Comparison of ENCODE assay signal across 13 cellular contexts in genomic region chr14:100096656-100097055, GRCh38. TPM values are rescaled to one million over a fixed set of nuclear protein-coding genes. Genes with fewer than 3 reads are reported as not detected.
DNase-seq lines count a peak whose midpoint lies in the region; ATAC-seq, FAIRE-seq and TF ChIP-seq lines count a peak whose summit lies in the region.
"Had no signal": no experiment of that assay in that cellular context is flagged by ENCODE, and none has a peak within 500 bp of the region (broad histone marks: within the 10 kb centered on the region; RNA-seq: fewer than 3 reads in every experiment).

No MANE protein-coding gene starts in this region.

- H3K4me3 ChIP-seq in IMR-90 (ENCODE audit: insufficient read depth, low read depth, low read length) (no peak overlapping the region), keratinocyte (ENCODE audit: control insufficient read depth in 2 of 3, extremely low read depth in 1 of 3, insufficient read depth in 2 of 3, low read depth in 1 of 3, low read length in 3 of 3) (no peak overlapping the region)

- no peaks in the 10 kb centered on the region for H4K20me1 ChIP-seq in IMR-90 (ENCODE audit: insufficient read depth, low read length)
- no peaks in the 10 kb centered on the region for H4K20me1 ChIP-seq in keratinocyte (ENCODE audit: control insufficient read depth, extremely low read depth, insufficient read depth, low read length)

- no peak overlapping the region for H3K27ac ChIP-seq in IMR-90 (ENCODE audit: insufficient read depth, low read length)
- peak overlapping the region; percentile 42 for H3K27ac ChIP-seq in keratinocyte (ENCODE audit: control insufficient read depth, insufficient read depth, low read length)
- H3K27ac ChIP-seq: parathyroid adenoma had no signal

- peaks cover 77% of the 10 kb centered on the region for H3K4me1 Mint-ChIP-seq in T-helper 2 cell treated with Interferon-gamma antibody and Interleukin-4, amounts not matched to agents 5 μg/mL and 100 μg/mL, for 36 hours (ENCODE audit: low read depth)

- intact Hi-C loops in IMR-90 (cut with micrococcal nuclease): loop anchor here (5.0 kb wide), 1 partner anchor 39 kb away; no protein-coding TSS in a partner anchor

- H2BK20ac ChIP-seq in IMR-90 (ENCODE audit: low read depth, low read length): 0 out of 2 replicates have a peak overlapping the region, but pooled peaks have one; percentile 45

- no peak overlapping the region for H3K18ac ChIP-seq in IMR-90 (ENCODE audit: low read depth, low read length)

- H3K9me1 ChIP-seq in IMR-90 (ENCODE audit: insufficient read depth, low read length): peaks cover 23% of the 10 kb centered on the region
- no peaks in the 10 kb centered on the region for H3K9me1 ChIP-seq in keratinocyte (ENCODE audit: control insufficient read depth, extremely low read depth, insufficient read depth, low read length)

- no peak overlapping the region for H3K4ac ChIP-seq in IMR-90 (ENCODE audit: low read depth, low read length)

- no peak overlapping the region for H2AFZ ChIP-seq in IMR-90 (replicated peaks; ENCODE audit: low read length, poor library complexity)
- H2AFZ ChIP-seq in keratinocyte (ENCODE audit: control insufficient read depth, low read length): no peak overlapping the region
- H2AFZ ChIP-seq: parathyroid adenoma had no signal

- FAIRE-seq in keratinocyte (lab: Jason Lieb, UNC): peak; percentile 20

- in situ Hi-C loops in IMR-90 (cut with MboI; ENCODE audit: low sequenced_read_pairs): no loop called here

- peaks cover 3% of the 10 kb centered on the region for H3K36me3 ChIP-seq in IMR-90 (ENCODE audit: control insufficient read depth, insufficient read depth, low read length)
- peaks cover 0 to 4% of the 10 kb centered on the region in 2 experiments for H3K36me3 ChIP-seq in keratinocyte (ENCODE audit: control insufficient read depth in 2 of 2, extremely low read depth in 1 of 2, insufficient read depth in 2 of 2, low read length in 2 of 2)

- H2AK5ac ChIP-seq in IMR-90 (ENCODE audit: low read depth, low read length): no peak overlapping the region

- H3K9me3 Mint-ChIP-seq in T-helper 2 cell treated with Interferon-gamma antibody and Interleukin-4, amounts not matched to agents 5 μg/mL and 100 μg/mL, for 36 hours: no peaks in the 10 kb centered on the region
- H3K9me3 Mint-ChIP-seq: T-helper 1 cell treated with Interleukin-12 subunit alpha and Interleukin-12 subunit beta and Interleukin-4 antibody, amounts not matched to agents 30 μg/mL and 1 μg/mL, for 36 hours had no signal

- H3K9me3 ChIP-seq in IMR-90 (ENCODE audit: control insufficient read depth, insufficient read depth, low read length): no peaks in the 10 kb centered on the region
- H3K9me3 ChIP-seq in keratinocyte (ENCODE audit: control insufficient read depth, low read depth, low read length): no peaks in the 10 kb centered on the region

- peak overlapping the region; percentile 11 for H3K27ac Mint-ChIP-seq in T-helper 2 cell treated with Interferon-gamma antibody and Interleukin-4, amounts not matched to agents 5 μg/mL and 100 μg/mL, for 36 hours

- H3K4me2 ChIP-seq in IMR-90 (ENCODE audit: low read depth, low read length): 0 out of 2 replicates have a peak overlapping the region, but pooled peaks have one; percentile 0
- H3K4me2 ChIP-seq in keratinocyte (ENCODE audit: control insufficient read depth, extremely low read depth, insufficient read depth, low read depth, low read length): peak overlapping the region; percentile 24

- H3K36me3 Mint-ChIP-seq in T-helper 2 cell treated with Interferon-gamma antibody and Interleukin-4, amounts not matched to agents 5 μg/mL and 100 μg/mL, for 36 hours (ENCODE audit: low read depth): peaks cover 84% of the 10 kb centered on the region

- H3K4me1 ChIP-seq in IMR-90 (ENCODE audit: control insufficient read depth, insufficient read depth, low read length) (peaks cover 10% of the 10 kb centered on the region), keratinocyte (ENCODE audit: control insufficient read depth, extremely low read depth, insufficient read depth, low read length) (peaks cover 25% of the 10 kb centered on the region)
- H3K4me1 ChIP-seq: parathyroid adenoma had no signal

- no TSS peak for BruUV-seq in IMR-90 (replicated peaks; lab: Mats Ljungman, UMichigan)

- dilution Hi-C loops in IMR-90 (cut with HindIII; ENCODE audit: low sequenced_read_pairs, unreplicated experiment) (no loop called here), keratinocyte (cut with MboI; ENCODE audit: extremely low pct_ligation_motif_present, low sequenced_read_pairs) (no loop called here)

- no peak for TF ChIP-seq RAD21 in IMR-90 (IDR thresholded peaks at IDR 0.05; ENCODE audit: low read length)

- TF ChIP-seq CTCF in IMR-90 (conservative IDR thresholded peaks at IDR 0.05; ENCODE audit: low read depth, low read length): no peak
- no peak for TF ChIP-seq CTCF in keratinocyte (optimal IDR thresholded peaks at IDR 0.05 in 1 of 3, IDR thresholded peaks at IDR 0.05 in 1 of 3, conservative IDR thresholded peaks at IDR 0.05 in 1 of 3; ENCODE audit: extremely low read depth in 1 of 3, insufficient read depth in 2 of 3, low read length in 3 of 3)

- H3K14ac ChIP-seq in IMR-90 (replicated peaks; ENCODE audit: low read depth, low read length): no peak overlapping the region

- TF ChIP-seq POLR2A in IMR-90 (IDR thresholded peaks at IDR 0.05; ENCODE audit: low read depth, low read length): no peak

- no peaks in the 10 kb centered on the region for H3K79me2 ChIP-seq in keratinocyte (ENCODE audit: control insufficient read depth, insufficient read depth, low read length)
- H3K79me2 ChIP-seq: parathyroid adenoma had no signal

- no peak overlapping the region for H3K9ac ChIP-seq in IMR-90 (ENCODE audit: low read depth, low read length)
- H3K9ac ChIP-seq in keratinocyte (ENCODE audit: control insufficient read depth, extremely low read depth, insufficient read depth, low read length): no peak overlapping the region
- H3K9ac ChIP-seq: parathyroid adenoma had no signal

- H2BK15ac ChIP-seq in IMR-90 (ENCODE audit: low read depth, low read length): no peak overlapping the region

- ATAC-seq in IMR-90 (ENCODE audit: low read depth) (peak; percentile 81), GM18520 (IDR thresholded peaks at IDR 0.05; ENCODE audit: unreplicated experiment) (no peak)

- no CpG with 5 or more reads among the region's 3 CpGs for WGBS in IMR-90 (ENCODE audit: extremely low coverage in 2 of 2, insufficient read length in 1 of 2), 2 experiments

- H3K4me3 Mint-ChIP-seq in T-helper 2 cell treated with Interferon-gamma antibody and Interleukin-4, amounts not matched to agents 5 μg/mL and 100 μg/mL, for 36 hours: no peak overlapping the region

- peaks cover 0 to 19% of the 10 kb centered on the region in 2 experiments; a peak in 1 of 4 replicates for H3K79me1 ChIP-seq in IMR-90 (ENCODE audit: low read depth in 1 of 2, low read length in 2 of 2)

- no peak overlapping the region for H3K56ac ChIP-seq in IMR-90 (ENCODE audit: extremely low read depth, insufficient read depth, low read length)

- no peak overlapping the region for H4K8ac ChIP-seq in IMR-90 (ENCODE audit: low read depth in 2 of 2, low read length in 2 of 2)

- H2AK9ac ChIP-seq in IMR-90 (replicated peaks; ENCODE audit: low read depth, low read length, poor library complexity): no peak overlapping the region

- H2BK5ac ChIP-seq in IMR-90 (ENCODE audit: low read depth, low read length, poor library complexity, severe bottlenecking): no peak overlapping the region

- POLR2A ChIA-PET in IMR-90 (lab: Charles Lee; ENCODE audit: unreplicated experiment): no interaction called here

- no peak overlapping the region for H3K23ac ChIP-seq in IMR-90 (ENCODE audit: low read depth, low read length)

- H2BK120ac ChIP-seq in IMR-90 (ENCODE audit: low read depth, low read length): no peak overlapping the region

- H3K27me3 Mint-ChIP-seq in T-helper 2 cell treated with Interferon-gamma antibody and Interleukin-4, amounts not matched to agents 5 μg/mL and 100 μg/mL, for 36 hours (ENCODE audit: low read depth): no peaks in the 10 kb centered on the region

- DNase-seq in T-helper 2 cell treated with Interferon-gamma antibody and Interleukin-4, amounts not matched to agents 5 μg/mL and 100 μg/mL, for 36 hours (ENCODE audit: low spot score): no peak
- no peak for DNase-seq in T-helper 2 cell
- DNase-seq in IMR-90: peak; percentile 68
- DNase-seq in amniotic epithelial cell (ENCODE audit: low read depth): peak; percentile 90
- DNase-seq in keratinocyte (ENCODE audit: low read depth, low spot score): no peak
- no peak for DNase-seq in central memory CD4-positive, alpha-beta T cell
- no peak for DNase-seq in NCI-H1694 treated with DMSO at 0.1 percent for 48 hours (lab: John Stamatoyannopoulos, UW)
- DNase-seq: 8988T, NCI-H1048, NCI-H446 had no signal

- no peak overlapping the region for H4K91ac ChIP-seq in IMR-90 (ENCODE audit: insufficient read depth, low read depth, low read length)

- H3K27me3 ChIP-seq in IMR-90 (ENCODE audit: control insufficient read depth, insufficient read depth, low read length) (no peaks in the 10 kb centered on the region), keratinocyte (ENCODE audit: control insufficient read depth, extremely low read depth, insufficient read depth, low read length) (no peaks in the 10 kb centered on the region)

- H4K5ac ChIP-seq in IMR-90 (ENCODE audit: low read depth, low read length): no peak overlapping the region

- CTCF ChIA-PET in IMR-90 (lab: Yijun Ruan, JAX): interaction anchor here (0.6 to 1.5 kb wide), 3 partner anchors 11 to 115 kb away, joined by 3 to 4 read pairs (median 4); no protein-coding TSS in a partner anchor

TF ChIP-seq in IMR-90, 13 proteins besides CTCF, POLR2A, EP300 and RAD21:
- TF ChIP-seq CEBPB (IDR thresholded peaks at IDR 0.05; ENCODE audit: low read depth, low read length) (peak; percentile 86), SMC3 (IDR thresholded peaks at IDR 0.05; ENCODE audit: low read depth, low read length) (no peak)

RNA-seq across cellular contexts. Expression of gene EVL, which starts 31.4 kb away (rescaled TPM):
- total RNA-seq in IMR-90 (2012; rRNA removed): 7.2 TPM in 2 replicates
- polyA plus RNA-seq in IMR-90 (2012; rRNA removed): 36.5 and 36.6 TPM in 2 replicates
- 23.4 and 26.6 TPM in 2 replicates for polyA plus RNA-seq in IMR-90 (2012; cell fraction: cytosol; rRNA removed)
- polyA plus RNA-seq in IMR-90 (2012; cell fraction: nucleus; rRNA removed; ENCODE audit: low replicate concordance): 208 and 301 TPM in 2 replicates
- 12.0 to 16.2 TPM (median 13.2 TPM) in 3 replicates for polyA plus RNA-seq in keratinocyte
- polyA plus RNA-seq in keratinocyte (2011; ENCODE audit: low read depth): 32.6 TPM
- 9.4 and 13.2 TPM in 2 replicates for polyA plus RNA-seq in keratinocyte (2011; cell fraction: cytosol; rRNA removed)
- polyA plus RNA-seq in keratinocyte (2011; cell fraction: nucleus; rRNA removed): 52.6 and 66.7 TPM in 2 replicates
- polyA plus RNA-seq in keratinocyte (2012; ENCODE audit: low replicate concordance): 13.1 and 17.6 TPM in 2 replicates
- polyA minus RNA-seq in keratinocyte: 8.2 to 26.8 TPM (median 10.1 TPM) in 3 replicates
- 11.3 TPM for polyA minus RNA-seq in keratinocyte (2011; cell fraction: cytosol; rRNA and poly(A)+ RNA removed)
- polyA minus RNA-seq in keratinocyte (2011; cell fraction: nucleus; rRNA and poly(A)+ RNA removed): 11.3 and 19.3 TPM in 2 replicates

Comparison
In these comparisons a context has a peak if more than half of its experiments do, and no peak if none do; other contexts are left out.
1. DNase-seq: peak in IMR-90 (single experiment) and amniotic epithelial cell (single experiment); none in T-helper 2 cell treated with Interferon-gamma antibody and Interleukin-4, amounts not matched to agents 5 μg/mL and 100 μg/mL, for 36 hours (single experiment), T-helper 2 cell (0 of 5), keratinocyte (single experiment), central memory CD4-positive, alpha-beta T cell (single experiment) and NCI-H1694 treated with DMSO at 0.1 percent for 48 hours (single experiment).